20 cellular contexts compared by ENCODE assay signal in the genomic region with DNA sequence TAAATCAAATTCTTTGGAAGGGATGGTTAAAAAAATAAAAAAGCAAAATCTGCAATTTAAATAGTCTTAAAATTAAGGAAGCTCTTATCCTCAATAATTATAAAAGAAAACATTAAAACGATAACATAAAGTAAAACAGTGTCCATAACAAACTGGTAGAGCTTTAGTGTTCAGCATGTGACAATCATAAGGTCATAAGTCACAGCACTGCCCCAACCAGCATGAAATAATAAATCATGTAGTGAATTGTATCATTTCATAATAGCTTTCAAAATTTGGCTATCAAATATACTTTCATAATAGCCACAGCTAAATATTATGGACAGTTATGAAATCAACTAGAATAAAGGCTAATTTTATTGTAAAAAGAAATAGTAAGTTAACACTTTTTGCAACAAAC. TPM values are rescaled to one million over a fixed set of nuclear protein-coding genes. Genes with fewer than 3 reads are reported as not detected.
DNase-seq lines count a peak whose midpoint lies in the region; ATAC-seq and TF ChIP-seq lines count a peak whose summit lies in the region.
"Had no signal": no experiment of that assay in that cellular context is flagged by ENCODE, and none has a peak within 500 bp of the region (broad histone marks: within the 10 kb centered on the region; RNA-seq: fewer than 3 reads in every experiment).

No MANE protein-coding gene starts in this region.

- H3K27me3 ChIP-seq in endocrine pancreas (ENCODE audit: control insufficient read depth, insufficient read depth, low read length) (no peaks in the 10 kb centered on the region), smooth muscle cell (ENCODE audit: low read depth) (no peaks in the 10 kb centered on the region), neuronal stem cell (ENCODE audit: control insufficient read depth in 3 of 3, insufficient read depth in 3 of 3, low read depth in 1 of 3, low read length in 3 of 3) (no peaks in the 10 kb centered on the region)
- H3K27me3 ChIP-seq: hepatocyte, Peyer's patch, thyroid gland had no signal

- H3K27ac ChIP-seq in smooth muscle cell (ENCODE audit: low read depth) (no peak overlapping the region), neuronal stem cell (replicated peaks; ENCODE audit: low read length) (no peak overlapping the region)
- H3K27ac ChIP-seq: hepatocyte, Peyer's patch, SK-N-MC, thyroid gland had no signal

- H3K9me3 ChIP-seq in endocrine pancreas (ENCODE audit: control insufficient read depth, low read length) (no peaks in the 10 kb centered on the region), smooth muscle cell (replicated peaks; ENCODE audit: low read depth) (no peaks in the 10 kb centered on the region), neuronal stem cell (replicated peaks in 1 of 2; ENCODE audit: control insufficient read depth in 2 of 2, insufficient read depth in 1 of 2, low read depth in 1 of 2, low read length in 2 of 2) (no peaks in the 10 kb centered on the region)
- H3K9me3 ChIP-seq: Peyer's patch, thyroid gland had no signal

- H3K36me3 Mint-ChIP-seq in activated CD4-positive, alpha-beta T cell treated with anti-CD3 and anti-CD28 coated beads for 36 hours (ENCODE audit: low read depth): peaks cover 12% of the 10 kb centered on the region
- H3K36me3 Mint-ChIP-seq: activated naive CD4-positive, alpha-beta T cell treated with anti-CD3 and anti-CD28 coated beads, Interleukin-2, amount 50 U/mL, for 72 hours had no signal

- CTCF ChIA-PET in activated CD4-positive, alpha-beta T cell treated with anti-CD3 and anti-CD28 coated beads for 36 hours (lab: Charles Lee): interaction anchor here (1.0 to 1.5 kb wide), 2 partner anchors 10 to 16 kb away, joined by 3 to 5 read pairs; partner anchors contain the start of gene NR3C1

- no peak overlapping the region for H2BK12ac ChIP-seq in neuronal stem cell (ENCODE audit: low read length)

- H3K4me3 ChIP-seq in NB4 (ENCODE audit: low read depth, low read length): peak overlapping the region; percentile 5
- peak overlapping the region; percentile 97 for H3K4me3 ChIP-seq in endocrine pancreas (ENCODE audit: control insufficient read depth, insufficient read depth, low read length)
- no peak overlapping the region for H3K4me3 ChIP-seq in smooth muscle cell
- no peak overlapping the region for H3K4me3 ChIP-seq in neuronal stem cell (ENCODE audit: low read length in 2 of 2)
- H3K4me3 ChIP-seq: hepatocyte, Peyer's patch, SK-N-MC, thyroid gland had no signal

- peak; percentile 36 for DNase-seq in G401 (ENCODE audit: low spot score)
- no peak for DNase-seq in NB4 (ENCODE audit: low read depth)
- DNase-seq in smooth muscle cell (lab: John Stamatoyannopoulos, UW; ENCODE audit: unreplicated experiment): no peak
- DNase-seq in putamen (ENCODE audit: low spot score): no peak
- DNase-seq in activated CD4-positive, alpha-beta T cell treated with anti-CD3 and anti-CD28 coated beads for 36 hours: no peak
- no peak for DNase-seq in neuronal stem cell (ENCODE audit: low spot score)
- DNase-seq: activated CD4-positive, CD25-positive, alpha-beta regulatory T cell; kidney; mesendoderm; NCI-H1694; NCI-H748 treated with DMSO at 0.1 percent for 48 hours; nephron progenitor cell; Peyer's patch; T-helper 9 cell; thyroid gland had no signal

- no peak overlapping the region for H4K91ac ChIP-seq in neuronal stem cell (ENCODE audit: low read depth, low read length, poor library complexity)

- H2BK120ac ChIP-seq in neuronal stem cell (ENCODE audit: low read depth, low read length): no peak overlapping the region

- TF ChIP-seq POLR2A in NB4 (IDR thresholded peaks at IDR 0.05; ENCODE audit: extremely low read depth, insufficient read length): no peak

- no peak for ATAC-seq in activated CD4-positive, alpha-beta T cell treated with anti-CD3 and anti-CD28 coated beads for 36 hours
- ATAC-seq: activated naive CD4-positive, alpha-beta T cell treated with anti-CD3 and anti-CD28 coated beads, Interleukin-2, amount 50 U/mL, for 72 hours had no signal

- POLR2A ChIA-PET in activated CD4-positive, alpha-beta T cell treated with anti-CD3 and anti-CD28 coated beads for 36 hours (lab: Charles Lee): no interaction called here

- no peak overlapping the region for H3K14ac ChIP-seq in neuronal stem cell (ENCODE audit: low read length)

- intact Hi-C loops in activated CD4-positive, alpha-beta T cell treated with anti-CD3 and anti-CD28 coated beads for 36 hours (cut with DNase I, micrococcal nuclease): no loop called here

- no peak overlapping the region for H3K9ac ChIP-seq in endocrine pancreas (ENCODE audit: control insufficient read depth, insufficient read depth, low read length)
- no peak overlapping the region for H3K9ac ChIP-seq in smooth muscle cell (ENCODE audit: low read depth)
- no peak overlapping the region for H3K9ac ChIP-seq in neuronal stem cell (ENCODE audit: low read depth, low read length, poor library complexity)

- no peak overlapping the region for H3K4me3 Mint-ChIP-seq in activated CD4-positive, alpha-beta T cell treated with anti-CD3 and anti-CD28 coated beads for 36 hours
- H3K4me3 Mint-ChIP-seq: brain, nephron progenitor cell had no signal

- H3K23ac ChIP-seq in neuronal stem cell (ENCODE audit: low read depth, low read length, poor library complexity): no peak overlapping the region

- 100% methylated on average over 1 of the region's 1 CpG for WGBS in smooth muscle cell (ENCODE audit: low lambda C conversion rate)
- no CpG with 5 or more reads among the region's 1 CpG for WGBS in neuronal stem cell (ENCODE audit: extremely low coverage in 2 of 2, insufficient read length in 2 of 2, insufficient replicate concordance in 1 of 2), 2 donors

- no peak overlapping the region for H2AK5ac ChIP-seq in neuronal stem cell (ENCODE audit: low read depth, low read length)

- no peak overlapping the region for H4K8ac ChIP-seq in neuronal stem cell (ENCODE audit: low read depth, low read length)

- H3K18ac ChIP-seq in neuronal stem cell (ENCODE audit: low read length): no peak overlapping the region

- H3K4me2 ChIP-seq in smooth muscle cell: peak overlapping the region; percentile 89
- H3K4me2 ChIP-seq in neuronal stem cell (ENCODE audit: insufficient read depth, low read length, poor library complexity, severe bottlenecking): no peak overlapping the region
- H3K4me2 ChIP-seq: hepatocyte had no signal

- H3K4me1 Mint-ChIP-seq in activated CD4-positive, alpha-beta T cell treated with anti-CD3 and anti-CD28 coated beads for 36 hours: peaks cover 66% of the 10 kb centered on the region

- H3K4me1 ChIP-seq in endocrine pancreas (ENCODE audit: control insufficient read depth, insufficient read depth, low read length) (peaks cover 49% of the 10 kb centered on the region), smooth muscle cell (ENCODE audit: low read depth) (peaks cover 30% of the 10 kb centered on the region), neuronal stem cell (ENCODE audit: control insufficient read depth in 2 of 2, insufficient read depth in 1 of 2, low read depth in 1 of 2, low read length in 2 of 2) (no peaks in the 10 kb centered on the region)

- H3K79me2 ChIP-seq in smooth muscle cell (ENCODE audit: low read depth): peaks cover 100% of the 10 kb centered on the region

- H4K20me1 ChIP-seq in smooth muscle cell (ENCODE audit: low read depth): peaks cover 100% of the 10 kb centered on the region

- no peaks in the 10 kb centered on the region for H3K36me3 ChIP-seq in endocrine pancreas (ENCODE audit: control insufficient read depth, insufficient read depth, low read length)
- no peaks in the 10 kb centered on the region for H3K36me3 ChIP-seq in smooth muscle cell (ENCODE audit: low read depth)
- H3K36me3 ChIP-seq in neuronal stem cell (replicated peaks in 1 of 2; ENCODE audit: control insufficient read depth in 2 of 2, insufficient read depth in 2 of 2, low read length in 2 of 2): no peaks in the 10 kb centered on the region
- H3K36me3 ChIP-seq: Peyer's patch, thyroid gland had no signal

- in situ Hi-C loops in G401 (cut with HindIII; ENCODE audit: low sequenced_read_pairs): no loop called here

- H3K27ac Mint-ChIP-seq in activated CD4-positive, alpha-beta T cell treated with anti-CD3 and anti-CD28 coated beads for 36 hours: no peak overlapping the region
- H3K27ac Mint-ChIP-seq: activated naive CD4-positive, alpha-beta T cell treated with anti-CD3 and anti-CD28 coated beads, Interleukin-2, amount 50 U/mL, for 72 hours; brain; nephron progenitor cell had no signal

- no peak overlapping the region for H2BK5ac ChIP-seq in neuronal stem cell (ENCODE audit: low read length)

- H3K9me3 Mint-ChIP-seq in activated CD4-positive, alpha-beta T cell treated with anti-CD3 and anti-CD28 coated beads for 36 hours (ENCODE audit: low read depth): no peaks in the 10 kb centered on the region
- H3K9me3 Mint-ChIP-seq: activated naive CD4-positive, alpha-beta T cell treated with anti-CD3 and anti-CD28 coated beads, Interleukin-2, amount 50 U/mL, for 72 hours; brain; nephron progenitor cell had no signal

- no peak overlapping the region for H2BK15ac ChIP-seq in neuronal stem cell (ENCODE audit: low read length)

- H2AFZ ChIP-seq in smooth muscle cell (ENCODE audit: low read depth) (no peak overlapping the region), neuronal stem cell (ENCODE audit: low read length) (no peak overlapping the region)
- H2AFZ ChIP-seq: hepatocyte had no signal

- H3K79me1 ChIP-seq in neuronal stem cell (ENCODE audit: low read depth, low read length): no peaks in the 10 kb centered on the region

- no peak overlapping the region for H3K4ac ChIP-seq in neuronal stem cell (ENCODE audit: low read length)

- H3F3A ChIP-seq in smooth muscle cell (ENCODE audit: low read depth): no peaks in the 10 kb centered on the region

- H3K27me3 Mint-ChIP-seq in activated CD4-positive, alpha-beta T cell treated with anti-CD3 and anti-CD28 coated beads for 36 hours: no peaks in the 10 kb centered on the region
- H3K27me3 Mint-ChIP-seq: brain had no signal

- TF ChIP-seq CTCF in NB4 (IDR thresholded peaks at IDR 0.05; ENCODE audit: low read depth, low read length) (no peak), smooth muscle cell (IDR thresholded peaks at IDR 0.05; ENCODE audit: borderline replicate concordance, insufficient read depth, poor library complexity, severe bottlenecking) (no peak)

RNA-seq across cellular contexts. Expression of gene NR3C1, which starts 10.0 kb away (rescaled TPM):
- not detected in 2 replicates for total RNA-seq in G401 (2014; rRNA removed; shearing (Covaris generic))
- 101 and 103 TPM in 2 replicates for total RNA-seq in smooth muscle cell
- polyA plus RNA-seq in smooth muscle cell: 48.1 and 76.5 TPM in 2 replicates
- 10 to 100 TPM; 47.1 to 53.9 TPM for total RNA-seq in activated CD4-positive, alpha-beta T cell treated with anti-CD3 and anti-CD28 coated beads for 36 hours
- polyA plus RNA-seq in neuronal stem cell (2013, experiment 1 of 2): 0.38 TPM
- 0.28 TPM for polyA plus RNA-seq in neuronal stem cell (2013, experiment 2 of 2)

Comparison
In these comparisons a context has a peak if more than half of its experiments do, and no peak if none do; other contexts are left out.
1. H3K4me3 ChIP-seq: peak in NB4 (single experiment) and endocrine pancreas (single experiment); none in smooth muscle cell (single experiment) and neuronal stem cell (0 of 2).
2. RNA of gene NR3C1, which starts 10.0 kb away (total RNA-seq): 101 to 103 TPM in smooth muscle cell and 47.1 to 53.9 TPM in activated CD4-positive, alpha-beta T cell treated with anti-CD3 and anti-CD28 coated beads for 36 hours; not detected in G401; every median in the first group is over 10 times any median in the second.